In the genomic region with DNA sequence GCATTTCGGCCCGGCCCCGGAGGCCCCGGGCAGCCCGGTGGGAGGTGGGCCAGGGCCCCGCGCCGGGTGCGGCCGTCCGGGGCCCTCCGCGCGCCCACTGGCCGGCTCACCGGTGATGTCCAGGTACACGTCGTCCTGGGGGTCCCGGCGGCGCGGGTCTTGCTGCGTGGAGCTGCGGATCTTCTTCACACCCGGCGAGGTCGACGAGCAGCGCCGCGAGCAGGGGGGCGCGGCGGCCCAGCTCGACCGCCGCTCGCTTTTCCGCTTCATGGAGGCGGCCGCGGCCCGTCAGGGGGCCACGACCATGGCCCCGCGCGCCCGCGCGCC, we compare ENCODE assay signal across 9 cellular contexts. TPM values are rescaled to one million over a fixed set of nuclear protein-coding genes. Genes with fewer than 3 reads are reported as not detected.
DNase-seq lines count a peak whose midpoint lies in the region; ATAC-seq, FAIRE-seq and TF ChIP-seq lines count a peak whose summit lies in the region.
"Had no signal": no experiment of that assay in that cellular context is flagged by ENCODE, and none has a peak within 500 bp of the region (broad histone marks: within the 10 kb centered on the region; RNA-seq: fewer than 3 reads in every experiment).

No MANE protein-coding gene starts in this region.

- under 1% methylated on average over 50 of the region's 50 CpGs for WGBS in liver
- WGBS in thyroid gland, 2 donors, result 0% methylated on average over 29 of the region's 50 CpGs; no CpG with 5 or more reads in 1 of the 2 donors

- intact Hi-C loops in thyroid gland (cut with DNase I), result no loop called here

- H3K27me3 ChIP-seq in bronchial epithelial cell (ENCODE audit: control insufficient read depth, insufficient read depth, low read length) (no peaks in the 10 kb centered on the region), liver (ENCODE audit: control insufficient read depth in 4 of 4, insufficient read depth in 4 of 4, low read length in 3 of 4) (no peaks in the 10 kb centered on the region), thyroid gland (no peaks in the 10 kb centered on the region), MM.1S (replicated peaks; ENCODE audit: insufficient read depth, low read length) (no peaks in the 10 kb centered on the region)

- H3K27ac ChIP-seq in liver (ENCODE audit: low read depth in 1 of 2, low read length in 2 of 2) (peak overlapping the region; percentile 99), thyroid gland (peak overlapping the region; percentile 61 to 83 (median 75)), MM.1S (ENCODE audit: low read length) (no peak overlapping the region)
- H3K27ac ChIP-seq: 22Rv1 had no signal

- H2AFZ ChIP-seq in MM.1S (ENCODE audit: low read length), result no peak overlapping the region

- TF ChIP-seq POLR2A in thyroid gland (IDR thresholded peaks at IDR 0.05), result no peak

- peak in 2 of 3 experiments; percentile 54 to 67 for DNase-seq in NCI-H1417 (lab: John Stamatoyannopoulos, UW)
- no peak for DNase-seq in NCI-H1417 treated with DMSO at 0.1 percent for 48 hours (lab: John Stamatoyannopoulos, UW)
- DNase-seq in bronchial epithelial cell (ENCODE audit: low read depth), result no peak
- peak in 1 of 2 donors; percentile 21 for DNase-seq in thyroid gland
- DNase-seq in MM.1S, result no peak
- DNase-seq in cerebellar nuclear complex (lab: John Stamatoyannopoulos, UW), result no peak

- TF ChIP-seq CTCF in bronchial epithelial cell (IDR thresholded peaks at IDR 0.05; ENCODE audit: insufficient read depth, low read length, severe bottlenecking) (no peak), liver (IDR thresholded peaks at IDR 0.05; ENCODE audit: low read depth, low read length, missing input control) (no peak), thyroid gland (IDR thresholded peaks at IDR 0.05) (no peak), MM.1S (IDR thresholded peaks at IDR 0.05; ENCODE audit: low read length) (no peak)

- no peaks in the 10 kb centered on the region for H3K9me2 ChIP-seq in MM.1S (replicated peaks; ENCODE audit: insufficient read depth, low read length)

- no peaks in the 10 kb centered on the region for H3K36me3 ChIP-seq in bronchial epithelial cell (ENCODE audit: control insufficient read depth, insufficient read depth, low read length)
- H3K36me3 ChIP-seq in liver (ENCODE audit: control insufficient read depth in 4 of 4, insufficient read depth in 3 of 4, low read depth in 1 of 4, low read length in 3 of 4), result no peaks in the 10 kb centered on the region
- H3K36me3 ChIP-seq in thyroid gland, result no peaks in the 10 kb centered on the region
- H3K36me3 ChIP-seq in MM.1S (replicated peaks; ENCODE audit: insufficient read depth, low read length), result no peaks in the 10 kb centered on the region

- H3K4me3 ChIP-seq in bronchial epithelial cell (ENCODE audit: low read depth, low read length) (peak overlapping the region; percentile 60), liver (ENCODE audit: low read depth in 1 of 3, low read length in 3 of 3) (peak overlapping the region; percentile 66 to 94 (median 86)), thyroid gland (replicated peaks in 1 of 3) (peak overlapping the region; percentile 11 to 91 (median 67)), MM.1S (ENCODE audit: low read length) (no peak overlapping the region)

- no peaks in the 10 kb centered on the region for H3F3A ChIP-seq in MM.1S (ENCODE audit: insufficient read depth, low read length)

- H3K9me3 ChIP-seq in liver (ENCODE audit: control insufficient read depth in 4 of 4, low read length in 3 of 4), result no peaks in the 10 kb centered on the region
- H3K9me3 ChIP-seq in thyroid gland, result no peaks in the 10 kb centered on the region
- H3K9me3 ChIP-seq in MM.1S (replicated peaks; ENCODE audit: insufficient read depth, low read length), result no peaks in the 10 kb centered on the region

- no peak for TF ChIP-seq RAD21 in liver (IDR thresholded peaks at IDR 0.05)

- no peaks in the 10 kb centered on the region for H4K20me1 ChIP-seq in MM.1S (ENCODE audit: insufficient read depth, low read length)

- H3K79me2 ChIP-seq in MM.1S (ENCODE audit: low read length), result no peaks in the 10 kb centered on the region

- ATAC-seq in GM19351 (IDR thresholded peaks at IDR 0.05; ENCODE audit: unreplicated experiment), result no peak

- no peak overlapping the region for H3K4me2 ChIP-seq in MM.1S (ENCODE audit: low read depth, low read length)

- FAIRE-seq in bronchial epithelial cell (lab: Jason Lieb, UNC), result no peak

- H3K9ac ChIP-seq in liver (ENCODE audit: low read depth in 1 of 2, low read length in 2 of 2) (peak overlapping the region; percentile 74 to 91), MM.1S (ENCODE audit: low read length) (no peak overlapping the region)

- H3K4me1 ChIP-seq in liver (ENCODE audit: control insufficient read depth in 4 of 4, insufficient read depth in 4 of 4, low read length in 3 of 4) (peaks cover 0 to 3% (median 1%) of the 10 kb centered on the region in 4 donors), thyroid gland (peaks cover 0 to 5% of the 10 kb centered on the region in 2 donors), MM.1S (ENCODE audit: low read length) (no peaks in the 10 kb centered on the region)

TF ChIP-seq in liver, 16 proteins besides CTCF, POLR2A, EP300 and RAD21:
- no peak for TF ChIP-seq TAF1 (conservative IDR thresholded peaks at IDR 0.05)
- TF ChIP-seq NR2F2 (IDR thresholded peaks at IDR 0.05), result no peak
- TF ChIP-seq, protein P1, sequence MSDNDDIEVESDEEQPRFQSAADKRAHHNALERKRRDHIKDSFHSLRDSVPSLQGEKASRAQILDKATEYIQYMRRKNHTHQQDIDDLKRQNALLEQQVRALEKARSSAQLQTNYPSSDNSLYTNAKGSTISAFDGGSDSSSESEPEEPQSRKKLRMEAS (IDR thresholded peaks at IDR 0.05), result no peak
- TF ChIP-seq FOXA1 (IDR thresholded peaks at IDR 0.05), result no peak
- TF ChIP-seq EGR1 (IDR thresholded peaks at IDR 0.05; ENCODE audit: low read depth in 2 of 2), result no peak
- TF ChIP-seq RXRA (IDR thresholded peaks at IDR 0.05), result no peak
- no peak for TF ChIP-seq HNF4G (IDR thresholded peaks at IDR 0.05)
- TF ChIP-seq, protein P2, sequence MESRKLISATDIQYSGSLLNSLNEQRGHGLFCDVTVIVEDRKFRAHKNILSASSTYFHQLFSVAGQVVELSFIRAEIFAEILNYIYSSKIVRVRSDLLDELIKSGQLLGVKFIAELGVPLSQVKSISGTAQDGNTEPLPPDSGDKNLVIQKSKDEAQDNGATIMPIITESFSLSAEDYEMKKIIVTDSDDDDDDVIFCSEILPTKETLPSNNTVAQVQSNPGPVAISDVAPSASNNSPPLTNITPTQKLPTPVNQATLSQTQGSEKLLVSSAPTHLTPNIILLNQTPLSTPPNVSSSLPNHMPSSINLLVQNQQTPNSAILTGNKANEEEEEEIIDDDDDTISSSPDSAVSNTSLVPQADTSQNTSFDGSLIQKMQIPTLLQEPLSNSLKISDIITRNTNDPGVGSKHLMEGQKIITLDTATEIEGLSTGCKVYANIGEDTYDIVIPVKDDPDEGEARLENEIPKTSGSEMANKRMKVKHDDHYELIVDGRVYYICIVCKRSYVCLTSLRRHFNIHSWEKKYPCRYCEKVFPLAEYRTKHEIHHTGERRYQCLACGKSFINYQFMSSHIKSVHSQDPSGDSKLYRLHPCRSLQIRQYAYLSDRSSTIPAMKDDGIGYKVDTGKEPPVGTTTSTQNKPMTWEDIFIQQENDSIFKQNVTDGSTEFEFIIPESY (IDR thresholded peaks at IDR 0.05), result no peak
- TF ChIP-seq GABPA (IDR thresholded peaks at IDR 0.05 in 1 of 2, conservative IDR thresholded peaks at IDR 0.05 in 1 of 2), result no peak
- no peak for TF ChIP-seq HNF4A (conservative IDR thresholded peaks at IDR 0.05)
- TF ChIP-seq SP1 (IDR thresholded peaks at IDR 0.05), result no peak
- TF ChIP-seq JUND (IDR thresholded peaks at IDR 0.05), result no peak
- no peak for TF ChIP-seq FOXA2 (IDR thresholded peaks at IDR 0.05)
- TF ChIP-seq, protein P3, sequence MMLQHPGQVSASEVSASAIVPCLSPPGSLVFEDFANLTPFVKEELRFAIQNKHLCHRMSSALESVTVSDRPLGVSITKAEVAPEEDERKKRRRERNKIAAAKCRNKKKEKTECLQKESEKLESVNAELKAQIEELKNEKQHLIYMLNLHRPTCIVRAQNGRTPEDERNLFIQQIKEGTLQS (IDR thresholded peaks at IDR 0.05), result no peak
TF ChIP-seq in liver: peak in this region for 0.

RNA-seq across cellular contexts. Expression of a gene that starts 0.6 kb away (rescaled TPM):
- total RNA-seq in bronchial epithelial cell, result 8.4 and 11.6 TPM in 2 replicates
- 10 to 100 TPM in 1 of 2 donors, 1 to 10 TPM in 1; 8.8 to 33.3 TPM for total RNA-seq in liver
- polyA plus RNA-seq in liver, result 10 to 100 TPM; 11.3 TPM
- total RNA-seq in thyroid gland, result 10 to 100 TPM; 39.7 to 87.4 (median 56.3) TPM

RNA-seq across cellular contexts. Expression of a gene that starts 36.0 kb away (rescaled TPM):
- total RNA-seq in bronchial epithelial cell, result 5.8 and 9.5 TPM in 2 replicates
- 1 to 10 TPM; 2.8 to 5.4 TPM for total RNA-seq in liver
- polyA plus RNA-seq in liver, result 1 to 10 TPM; 2.2 to 6.7 TPM
- 10 to 100 TPM; 16.7 to 25.6 (median 22.5) TPM for total RNA-seq in thyroid gland

Comparison
In these comparisons a context has a peak if more than half of its experiments do, and no peak if none do; other contexts are left out.
1. DNase-seq: peak in NCI-H1417 (2 of 3); none in NCI-H1417 treated with DMSO at 0.1 percent for 48 hours (single experiment), bronchial epithelial cell (single experiment), MM.1S (single experiment) and cerebellar nuclear complex (0 of 2).